In the genomic region with DNA sequence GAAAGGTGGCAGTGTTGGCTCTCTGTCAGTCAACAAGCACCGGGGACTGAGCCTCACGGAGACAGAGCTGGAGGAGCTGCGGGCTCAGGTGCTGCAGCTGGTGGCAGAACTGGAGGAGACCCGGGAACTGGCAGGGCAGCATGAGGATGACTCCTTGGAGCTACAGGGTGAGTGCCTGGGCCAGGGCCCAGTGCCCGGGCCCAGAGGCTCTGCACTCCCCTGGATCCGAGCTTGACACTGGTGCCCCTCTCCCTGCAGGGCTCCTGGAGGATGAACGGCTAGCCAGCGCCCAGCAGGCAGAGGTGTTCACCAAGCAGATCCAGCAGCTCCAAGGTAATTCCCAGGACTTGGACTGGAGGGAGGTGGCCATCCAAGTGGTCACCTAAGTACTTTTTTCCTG, we compare ENCODE assay signal across 34 cellular contexts. TPM values are rescaled to one million over a fixed set of nuclear protein-coding genes. Genes with fewer than 3 reads are reported as not detected.
"Had no signal": no experiment of that assay in that cellular context is flagged by ENCODE, and none has a peak within 500 bp of the region (broad histone marks: within the 10 kb centered on the region; RNA-seq: fewer than 3 reads in every experiment).

No MANE protein-coding gene starts in this region.

- H3K4me3 Mint-ChIP-seq: activated B cell treated with CpG ODN at 0.5 μM for 24 hours; activated CD4-positive, alpha-beta memory T cell treated with anti-CD3 and anti-CD28 coated beads for 36 hours; activated naive CD4-positive, alpha-beta T cell treated with anti-CD3 and anti-CD28 coated beads for 36 hours; activated T-cell treated with anti-CD3 and anti-CD28 coated beads, Interleukin-2, amount 50 U/mL, for 4 hours; activated T-helper 1 cell treated with anti-CD3 and anti-CD28 coated beads, Interleukin-12 subunit alpha, Interleukin-12 subunit beta, Interleukin-2, Interleukin-4 antibody, amounts not matched to agents 30 ng/mL and 10 ng/mL and 1 ng/mL, durations not matched to agents 14 hours and 24 hours and 36 hours; T-cell had no signal

- H3K27ac Mint-ChIP-seq: activated B cell treated with CpG ODN at 0.5 μM for 24 hours; activated CD4-positive, alpha-beta memory T cell treated with anti-CD3 and anti-CD28 coated beads for 36 hours; activated naive CD4-positive, alpha-beta T cell treated with anti-CD3 and anti-CD28 coated beads for 36 hours; activated T-helper 1 cell treated with anti-CD3 and anti-CD28 coated beads, Interleukin-12 subunit alpha, Interleukin-12 subunit beta, Interleukin-2, Interleukin-4 antibody, amounts not matched to agents 30 ng/mL and 10 ng/mL and 1 ng/mL, durations not matched to agents 14 hours and 24 hours and 36 hours had no signal

- H3K27me3 ChIP-seq: adrenal gland had no signal

- H3K27me3 Mint-ChIP-seq: activated B cell treated with CpG ODN at 0.5 μM for 24 hours; activated CD4-positive, alpha-beta memory T cell treated with anti-CD3 and anti-CD28 coated beads for 36 hours; T-cell had no signal

- H3K36me3 Mint-ChIP-seq: activated naive CD4-positive, alpha-beta T cell treated with anti-CD3 and anti-CD28 coated beads, Interleukin-2, amount 50 U/mL, for 72 hours had no signal

- H3K27ac ChIP-seq: adrenal gland, RWPE1, VCaP had no signal

- H3K9me3 ChIP-seq: adrenal gland had no signal

- ATAC-seq: activated naive CD4-positive, alpha-beta T cell treated with anti-CD3 and anti-CD28 coated beads, Interleukin-2, amount 50 U/mL, for 72 hours; activated T-cell treated with anti-CD3 and anti-CD28 coated beads, Interleukin-2, amount 50 U/mL, for 4 hours; Right ventricle myocardium inferior; SK-N-SH treated with all-trans-retinoic acid at 6 μM for 48 hours; T-cell had no signal

- DNase-seq: activated B cell treated with CpG ODN at 0.5 μM for 24 hours; activated CD4-positive, alpha-beta T cell treated with anti-CD3 and anti-CD28 coated beads for 4 hours; activated CD4-positive, alpha-beta T cell treated with anti-CD3 and anti-CD28 coated beads, Interleukin-2, amount 50 U/mL, for 1 hour; activated CD4-positive, CD25-positive, alpha-beta regulatory T cell treated with anti-CD3 and anti-CD28 coated beads, Interleukin-2, amount 50 U/mL, for 72 hours; activated gamma-delta T cell treated with Interleukin-2 at 50 U/mL for 16 hours; activated T-cell treated with anti-CD3 and anti-CD28 coated beads for 4 hours; activated T-cell treated with anti-CD3 and anti-CD28 coated beads, Interleukin-2, amount 50 U/mL, for 4 hours; adrenal gland; KG1; NCI-H1092 treated with DMSO at 0.1 percent for 48 hours; NCI-H146; NCI-H187; NCI-H2029 treated with DMSO at 0.1 percent for 48 hours; NCI-H2107; NCI-H2171; NCI-H510A; NCI-H526; NCI-H748 treated with DMSO at 0.1 percent for 48 hours; NK-92 treated with Interleukin-12 subunit alpha and Interleukin-12 subunit beta, amount 100 ng/mL, for 24 hours; SIG-M5; T-helper 9 cell had no signal

- H3K4me3 ChIP-seq: adrenal gland had no signal

- H3K36me3 ChIP-seq: adrenal gland had no signal

- H3K9me3 Mint-ChIP-seq: activated B cell treated with CpG ODN at 0.5 μM for 24 hours; activated CD4-positive, alpha-beta memory T cell treated with anti-CD3 and anti-CD28 coated beads for 36 hours; activated naive CD4-positive, alpha-beta T cell treated with anti-CD3 and anti-CD28 coated beads for 36 hours; activated naive CD4-positive, alpha-beta T cell treated with anti-CD3 and anti-CD28 coated beads, Interleukin-2, amount 50 U/mL, for 72 hours; activated T-cell treated with anti-CD3 and anti-CD28 coated beads, Interleukin-2, amount 50 U/mL, for 4 hours; activated T-helper 1 cell treated with anti-CD3 and anti-CD28 coated beads, Interleukin-12 subunit alpha, Interleukin-12 subunit beta, Interleukin-2, Interleukin-4 antibody, amounts not matched to agents 30 ng/mL and 10 ng/mL and 1 ng/mL, durations not matched to agents 14 hours and 24 hours and 36 hours; T-cell had no signal

RNA-seq across cellular contexts. Expression of a gene that starts 18.8 kb away (rescaled TPM):
- total RNA-seq: activated B cell treated with CpG ODN at 0.5 μM for 24 hours; activated CD4-positive, alpha-beta memory T cell treated with anti-CD3 and anti-CD28 coated beads for 36 hours; activated naive CD4-positive, alpha-beta T cell treated with anti-CD3 and anti-CD28 coated beads for 36 hours; activated naive CD4-positive, alpha-beta T cell treated with anti-CD3 and anti-CD28 coated beads, Interleukin-2, amount 50 U/mL, for 72 hours; activated T-cell treated with anti-CD3 and anti-CD28 coated beads, Interleukin-2, amount 50 U/mL, for 4 hours; activated T-helper 1 cell treated with anti-CD3 and anti-CD28 coated beads, Interleukin-12 subunit alpha, Interleukin-12 subunit beta, Interleukin-2, Interleukin-4 antibody, amounts not matched to agents 30 ng/mL and 10 ng/mL and 1 ng/mL, durations not matched to agents 14 hours and 24 hours and 36 hours; adrenal gland; cardiac septum; M059J; PC-3; Right ventricle myocardium inferior; SK-MEL-5; T-cell had no signal
- polyA plus RNA-seq: adrenal gland had no signal

RNA-seq across cellular contexts. Expression of a gene that starts 35.8 kb away (rescaled TPM):
- total RNA-seq: activated B cell treated with CpG ODN at 0.5 μM for 24 hours had no signal
